27 cellular contexts compared by ENCODE assay signal in genomic region chr2:50782543-50782942, GRCh38.
"Had no signal": no experiment of that assay in that cellular context is flagged by ENCODE, and none has a peak within 500 bp of the region (broad histone marks: within the 10 kb centered on the region; RNA-seq: fewer than 3 reads in every experiment).

No MANE protein-coding gene starts in this region.

- H3K27me3 ChIP-seq: colonic mucosa, dorsolateral prefrontal cortex, esophagus muscularis mucosa, gastrocnemius medialis, neutrophil, pancreas, right lobe of liver, transverse colon, uterus had no signal

- DNase-seq: activated B cell treated with CpG ODN at 0.5 μM for 24 hours; activated CD4-positive, alpha-beta T cell treated with anti-CD3 and anti-CD28 coated beads for 36 hours; activated CD4-positive, alpha-beta T cell treated with anti-CD3 and anti-CD28 coated beads, Interleukin-2, amount 50 U/mL, for 48 hours; activated effector memory CD4-positive, alpha-beta T cell treated with Interleukin-2 at 50 U/mL for 16 hours; activated naive CD4-positive, alpha-beta T cell treated with anti-CD3 and anti-CD28 coated beads for 36 hours; activated T-cell treated with anti-CD3 and anti-CD28 coated beads, Interleukin-2, amount 50 U/mL, for 72 hours; colonic mucosa; effector memory CD8-positive, alpha-beta T cell; gastrocnemius medialis; hippocampal formation; left ventricle myocardium superior; mammary epithelial cell; pancreas; right lobe of liver; stimulated activated CD4-positive, alpha-beta T cell treated with anti-CD3 and anti-CD28 coated beads, Interleukin-15, amount 100 ng/mL, for 24 hours; T-helper 17 cell; transverse colon; uterus had no signal

- H3K27me3 Mint-ChIP-seq: activated B cell treated with CpG ODN at 0.5 μM for 24 hours; activated CD4-positive, alpha-beta T cell treated with anti-CD3 and anti-CD28 coated beads for 36 hours; central memory CD8-positive, alpha-beta T cell; effector memory CD8-positive, alpha-beta T cell; natural killer cell treated with Interleukin-12 subunit alpha and Interleukin-12 subunit beta and Interleukin-15 and Interleukin-18, amount 100 ng/mL, for 72 hours; stimulated activated memory B cell treated with anti-CD40 and anti-IgM and Interleukin-4, amounts not matched to agents 10 μg/mL and 1 μg/mL and 100 μg/mL, for 72 hours; T-helper 17 cell had no signal

- H3K4me3 ChIP-seq: colonic mucosa, dorsolateral prefrontal cortex, esophagus muscularis mucosa, gastrocnemius medialis, pancreas, right lobe of liver, smooth muscle cell, transverse colon, uterus had no signal

- H3K4me1 Mint-ChIP-seq: activated B cell treated with CpG ODN at 0.5 μM for 24 hours; activated CD4-positive, alpha-beta T cell treated with anti-CD3 and anti-CD28 coated beads for 36 hours; central memory CD8-positive, alpha-beta T cell; stimulated activated memory B cell treated with anti-CD40 and anti-IgM and Interleukin-4, amounts not matched to agents 10 μg/mL and 1 μg/mL and 100 μg/mL, for 72 hours; T-helper 17 cell had no signal

- H3K4me3 Mint-ChIP-seq: activated B cell treated with CpG ODN at 0.5 μM for 24 hours; activated CD4-positive, alpha-beta T cell treated with anti-CD3 and anti-CD28 coated beads for 36 hours; activated naive CD4-positive, alpha-beta T cell treated with anti-CD3 and anti-CD28 coated beads for 36 hours; activated T-cell treated with anti-CD3 and anti-CD28 coated beads, Interleukin-2, amount 50 U/mL, for 72 hours; central memory CD8-positive, alpha-beta T cell; effector memory CD8-positive, alpha-beta T cell; mesothelial cell of epicardium; natural killer cell treated with Interleukin-12 subunit alpha and Interleukin-12 subunit beta and Interleukin-15 and Interleukin-18, amount 100 ng/mL, for 72 hours; stimulated activated memory B cell treated with anti-CD40 and anti-IgM and Interleukin-4, amounts not matched to agents 10 μg/mL and 1 μg/mL and 100 μg/mL, for 72 hours; T-helper 17 cell had no signal

- H3K4me2 ChIP-seq: smooth muscle cell had no signal

- H3K9me3 ChIP-seq: colonic mucosa, gastrocnemius medialis, neutrophil, pancreas, right lobe of liver, transverse colon, uterus had no signal

- H3K36me3 ChIP-seq: colonic mucosa, esophagus muscularis mucosa, gastrocnemius medialis, neutrophil, pancreas, right lobe of liver, transverse colon, uterus had no signal

- H3K27ac Mint-ChIP-seq: activated B cell treated with CpG ODN at 0.5 μM for 24 hours; activated CD4-positive, alpha-beta T cell treated with anti-CD3 and anti-CD28 coated beads for 36 hours; activated naive CD4-positive, alpha-beta T cell treated with anti-CD3 and anti-CD28 coated beads for 36 hours; activated T-cell treated with anti-CD3 and anti-CD28 coated beads, Interleukin-2, amount 50 U/mL, for 72 hours; effector memory CD8-positive, alpha-beta T cell; mesothelial cell of epicardium; natural killer cell treated with Interleukin-12 subunit alpha and Interleukin-12 subunit beta and Interleukin-15 and Interleukin-18, amount 100 ng/mL, for 72 hours; stimulated activated memory B cell treated with anti-CD40 and anti-IgM and Interleukin-4, amounts not matched to agents 10 μg/mL and 1 μg/mL and 100 μg/mL, for 72 hours; T-helper 17 cell had no signal

- H3K4me1 ChIP-seq: colonic mucosa, esophagus muscularis mucosa, gastrocnemius medialis, pancreas, right lobe of liver, transverse colon, uterus had no signal

- H3K27ac ChIP-seq: colonic mucosa, esophagus muscularis mucosa, gastrocnemius medialis, neutrophil, pancreas, right lobe of liver, transverse colon, uterus had no signal

- H3K36me3 Mint-ChIP-seq: mesothelial cell of epicardium; stimulated activated memory B cell treated with anti-CD40 and anti-IgM and Interleukin-4, amounts not matched to agents 10 μg/mL and 1 μg/mL and 100 μg/mL, for 72 hours had no signal

- FAIRE-seq: endothelial cell of umbilical vein, pancreas had no signal
